ENCODE assay signal across 9 cellular contexts in the genomic region with DNA sequence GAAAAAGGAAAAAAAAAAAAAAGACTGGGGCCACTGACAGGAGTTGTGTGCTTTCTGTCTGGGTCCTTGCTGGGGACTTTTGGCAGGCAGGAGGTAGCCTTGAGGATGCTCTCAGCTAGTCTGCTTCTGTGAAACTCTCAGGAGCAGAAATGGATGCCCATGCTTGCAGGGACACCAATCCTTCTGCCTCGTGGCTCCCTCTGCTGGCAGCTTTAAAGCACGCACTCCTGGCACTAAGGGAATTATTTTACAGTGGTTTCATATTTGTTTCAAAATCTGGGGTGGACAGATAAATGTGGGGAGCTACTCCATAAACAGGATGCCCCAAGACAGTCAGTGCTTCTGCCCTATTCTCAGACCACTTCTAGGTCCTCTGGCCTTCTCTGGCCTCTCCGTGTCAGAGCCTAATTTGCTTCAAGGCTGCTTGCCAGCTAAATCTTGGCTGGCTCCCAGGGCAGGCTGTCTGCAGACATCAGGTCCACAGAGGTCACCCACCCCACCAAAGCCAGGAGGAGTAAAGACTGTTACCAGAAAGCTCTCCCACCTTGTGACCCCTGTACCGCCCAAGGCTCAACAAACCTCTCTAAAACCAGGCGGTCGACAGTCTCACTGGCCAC. TPM values are rescaled to one million over a fixed set of nuclear protein-coding genes. Genes with fewer than 3 reads are reported as not detected.
DNase-seq lines count a peak whose midpoint lies in the region; ATAC-seq, FAIRE-seq and TF ChIP-seq lines count a peak whose summit lies in the region.
"Had no signal": no experiment of that assay in that cellular context is flagged by ENCODE, and none has a peak within 500 bp of the region (broad histone marks: within the 10 kb centered on the region; RNA-seq: fewer than 3 reads in every experiment).

No MANE protein-coding gene starts in this region.

- in situ Hi-C loops in KBM-7 (cut with MboI; ENCODE audit: low pct_unique_long_range_greater_than_20kb, low sequenced_read_pairs): no loop called here

- no peak overlapping the region for H3K27ac Mint-ChIP-seq in activated T-helper 17 cell treated with anti-CD3 and anti-CD28 coated beads, Interleukin-2, amount 50 U/mL, for 72 hours

- no peak overlapping the region for H3K4me3 Mint-ChIP-seq in activated T-helper 17 cell treated with anti-CD3 and anti-CD28 coated beads, Interleukin-2, amount 50 U/mL, for 72 hours

- H3K9me3 Mint-ChIP-seq in activated T-helper 17 cell treated with anti-CD3 and anti-CD28 coated beads, Interleukin-2, amount 50 U/mL, for 72 hours: no peaks in the 10 kb centered on the region

- no peaks in the 10 kb centered on the region for H3K27me3 Mint-ChIP-seq in activated T-helper 17 cell treated with anti-CD3 and anti-CD28 coated beads, Interleukin-2, amount 50 U/mL, for 72 hours

- peak; percentile 11 for FAIRE-seq in D721Med (lab: Jason Lieb, UNC)
- FAIRE-seq: colon had no signal

- H3K36me3 Mint-ChIP-seq in activated T-helper 17 cell treated with anti-CD3 and anti-CD28 coated beads, Interleukin-2, amount 50 U/mL, for 72 hours (ENCODE audit: low read depth): no peaks in the 10 kb centered on the region

- H3K4me1 Mint-ChIP-seq in activated T-helper 17 cell treated with anti-CD3 and anti-CD28 coated beads, Interleukin-2, amount 50 U/mL, for 72 hours: peaks cover 5% of the 10 kb centered on the region

- ATAC-seq in activated T-helper 17 cell treated with anti-CD3 and anti-CD28 coated beads, Interleukin-2, amount 50 U/mL, for 72 hours (replicated peaks): peak; percentile 85
- ATAC-seq in GM21786 (IDR thresholded peaks at IDR 0.05; ENCODE audit: unreplicated experiment): no peak

- no peak overlapping the region for H3K4me3 ChIP-seq in fibroblast of the aortic adventitia (ENCODE audit: low read depth, low read length)

- TF ChIP-seq CTCF in D721Med (IDR thresholded peaks at IDR 0.05; ENCODE audit: insufficient read depth, missing control alignments): peak; percentile 89
- TF ChIP-seq CTCF in fibroblast of the aortic adventitia (IDR thresholded peaks at IDR 0.05; ENCODE audit: insufficient read depth, low read length): peak; percentile 91

- DNase-seq in D721Med (ENCODE audit: insufficient read length, low spot score) (no peak), KBM-7 (peak; percentile 78), SHP77 treated with DMSO at 0.1 percent for 48 hours (lab: John Stamatoyannopoulos, UW) (peak; percentile 22), fibroblast of the aortic adventitia (ENCODE audit: low read depth) (peak; percentile 87), non-pigmented ciliary epithelial cell (ENCODE audit: low read depth) (peak; percentile 52), stromal cell of bone marrow (ENCODE audit: low read depth) (peak; percentile 66)

RNA-seq across cellular contexts. Expression of a gene that starts 17.1 kb away (rescaled TPM):
- 10 to 100 TPM; 19.6 to 24.5 TPM for total RNA-seq in activated T-helper 17 cell treated with anti-CD3 and anti-CD28 coated beads, Interleukin-2, amount 50 U/mL, for 72 hours
- 1.3 and 7.7 TPM in 2 replicates for total RNA-seq in fibroblast of the aortic adventitia (ENCODE audit: low replicate concordance)

RNA-seq across cellular contexts. Expression of a gene that starts 25.5 kb away (rescaled TPM):
- total RNA-seq in activated T-helper 17 cell treated with anti-CD3 and anti-CD28 coated beads, Interleukin-2, amount 50 U/mL, for 72 hours: 10 to 100 TPM; 68.6 to 94.2 TPM
- 22.8 and 69.4 TPM in 2 replicates for total RNA-seq in fibroblast of the aortic adventitia (ENCODE audit: low replicate concordance)

RNA-seq across cellular contexts. Expression of a gene that starts 30.4 kb away (rescaled TPM):
- under 1 TPM; 0.15 to 0.34 TPM for total RNA-seq in activated T-helper 17 cell treated with anti-CD3 and anti-CD28 coated beads, Interleukin-2, amount 50 U/mL, for 72 hours
- not detected in 2 replicates for total RNA-seq in fibroblast of the aortic adventitia (ENCODE audit: low replicate concordance)

RNA-seq across cellular contexts. Expression of a gene that starts 36.2 kb away (rescaled TPM):
- under 1 TPM; 0.26 to 0.32 TPM for total RNA-seq in activated T-helper 17 cell treated with anti-CD3 and anti-CD28 coated beads, Interleukin-2, amount 50 U/mL, for 72 hours
- 4.4 and 9.5 TPM in 2 replicates for total RNA-seq in fibroblast of the aortic adventitia (ENCODE audit: low replicate concordance)

RNA-seq across cellular contexts. Expression of a gene that starts 39.6 kb away (rescaled TPM):
- total RNA-seq in activated T-helper 17 cell treated with anti-CD3 and anti-CD28 coated beads, Interleukin-2, amount 50 U/mL, for 72 hours: under 1 TPM in 1 of 2 donors, not detected in 1; 0.40 TPM
- 0.09 TPM in 1 of 2 replicates, not detected in the other for total RNA-seq in fibroblast of the aortic adventitia (ENCODE audit: low replicate concordance)
